In genomic region chr1:228102791-228103620, GRCh38 we compare ENCODE assay signal across 8 cellular contexts. TPM values are rescaled to one million over a fixed set of nuclear protein-coding genes. Genes with fewer than 3 reads are reported as not detected.
DNase-seq lines count a peak whose midpoint lies in the region; ATAC-seq and TF ChIP-seq lines count a peak whose summit lies in the region.

Gene C1orf35 (minus strand): TSS chr1:228103325. CDS start chr1:228103227, 98 bp downstream.

- no peaks in the 10 kb centered on the region for H3K9me3 Mint-ChIP-seq in dendritic cell treated with granulocyte-macrophage colony-stimulating factor and Interleukin-4, amounts not matched to agents 40 ng/mL and 50 ng/mL, for 4 days

- peaks cover 77% of the 10 kb centered on the region for H3K4me1 Mint-ChIP-seq in dendritic cell treated with granulocyte-macrophage colony-stimulating factor and Interleukin-4, amounts not matched to agents 40 ng/mL and 50 ng/mL, for 4 days (ENCODE audit: low read depth)

- peak; percentile 98 for DNase-seq in CD1c-positive myeloid dendritic cell (ENCODE audit: extremely low spot score)
- DNase-seq in NCI-H774 (lab: John Stamatoyannopoulos, UW) = peak; percentile 96
- DNase-seq in activated CD4-positive, alpha-beta T cell treated with anti-CD3 and anti-CD28 coated beads, Interleukin-2, amount 50 U/mL, for 24 hours (ENCODE audit: low read depth in 1 of 2, low spot score in 1 of 2) = peak; percentile 92 to 94
- peak; percentile 94 to 98 for DNase-seq in left lung
- DNase-seq in stimulated activated CD4-positive, alpha-beta T cell treated with anti-CD3 and anti-CD28 coated beads, Interleukin-2, amount 100 ng/mL, for 48 hours = peak; percentile 94 to 95

- peak within 1 kb of the TSS; percentile 96 for H3K4me3 Mint-ChIP-seq in dendritic cell treated with granulocyte-macrophage colony-stimulating factor and Interleukin-4, amounts not matched to agents 40 ng/mL and 50 ng/mL, for 4 days

- no peaks in the 10 kb centered on the region for H3K27me3 Mint-ChIP-seq in dendritic cell treated with granulocyte-macrophage colony-stimulating factor and Interleukin-4, amounts not matched to agents 40 ng/mL and 50 ng/mL, for 4 days

- H3K27me3 ChIP-seq in left lung = no peaks in the 10 kb centered on the region

- H3K36me3 Mint-ChIP-seq in dendritic cell treated with granulocyte-macrophage colony-stimulating factor and Interleukin-4, amounts not matched to agents 40 ng/mL and 50 ng/mL, for 4 days (ENCODE audit: low read depth) = peaks cover 65% of the 10 kb centered on the region

- peak within 1 kb of the TSS; percentile 89 for H3K27ac Mint-ChIP-seq in dendritic cell treated with granulocyte-macrophage colony-stimulating factor and Interleukin-4, amounts not matched to agents 40 ng/mL and 50 ng/mL, for 4 days

- H3K36me3 ChIP-seq in left lung = peaks cover 2 to 60% of the 10 kb centered on the region in 2 donors

- no peaks in the 10 kb centered on the region for H3K9me3 ChIP-seq in left lung

- H3K4me1 ChIP-seq in left lung = peaks cover 10 to 66% of the 10 kb centered on the region in 2 donors

- TF ChIP-seq CTCF in left lung (IDR thresholded peaks at IDR 0.05) = no peak

- H3K27ac ChIP-seq in left lung = peak within 1 kb of the TSS; percentile 85 to 92

- peak within 1 kb of the TSS; percentile 97 to 99 for H3K4me3 ChIP-seq in left lung

- intact Hi-C loops in dendritic cell treated with granulocyte-macrophage colony-stimulating factor and Interleukin-4, amounts not matched to agents 40 ng/mL and 50 ng/mL, for 4 days (cut with micrococcal nuclease) = loop anchor here (2.0 to 10.0 kb wide), 3 partner anchors 18 to 382 kb away; partner anchors contain the start of genes RNF187 and TRIM11
- intact Hi-C loops in left lung (cut with DNase I) = no loop called here

- ATAC-seq in GM19438 (IDR thresholded peaks at IDR 0.05; ENCODE audit: low read depth, unreplicated experiment) (peak; percentile 66), HG03571 (IDR thresholded peaks at IDR 0.05; ENCODE audit: unreplicated experiment) (peak; percentile 64), left lung (peak; percentile 91)

RNA-seq across cellular contexts. Expression of gene C1orf35, which starts in this region (rescaled TPM):
- 10 to 100 TPM; 12.6 to 13.2 TPM for total RNA-seq in left lung

Comparison
In these comparisons a context has a peak if more than half of its experiments do, and no peak if none do; other contexts are left out.
1. Peak in every context shown above with its lines: DNase-seq, ATAC-seq, H3K4me3 ChIP-seq and H3K27ac ChIP-seq.